7 cellular contexts compared by ENCODE assay signal in genomic region chr11:2419638-2420501, GRCh38. TPM values are rescaled to one million over a fixed set of nuclear protein-coding genes. Genes with fewer than 3 reads are reported as not detected.
A peak's percentile ranks its signal among the peaks of the same experiment; 100 is the strongest.
DNase-seq lines count a peak whose midpoint lies in the region; ATAC-seq and TF ChIP-seq lines count a peak whose summit lies in the region.

No MANE protein-coding gene starts in this region.

- H3K9me3 ChIP-seq in breast epithelium = no peaks in the 10 kb centered on the region

- H3K27ac ChIP-seq in breast epithelium = no peak overlapping the region

- no peak for TF ChIP-seq POLR2A in breast epithelium (IDR thresholded peaks at IDR 0.05)

- H3K4me3 ChIP-seq in breast epithelium = no peak overlapping the region

- no peaks in the 10 kb centered on the region for H3K36me3 ChIP-seq in breast epithelium

- peak; percentile 85 for TF ChIP-seq CTCF in GM10266 (IDR thresholded peaks at IDR 0.05; ENCODE audit: control insufficient read depth, insufficient read depth, low read depth, missing control alignments)
- TF ChIP-seq CTCF in breast epithelium (IDR thresholded peaks at IDR 0.05) = peak; percentile 68 to 80 (median 78)

- H3K4me1 ChIP-seq in breast epithelium = peaks cover 0 to 3% of the 10 kb centered on the region in 2 donors

- ATAC-seq in HG03139 (IDR thresholded peaks at IDR 0.05; ENCODE audit: unreplicated experiment) = no peak

- peaks cover 0 to 4% of the 10 kb centered on the region in 2 donors for H3K27me3 ChIP-seq in breast epithelium

- intact Hi-C loops in breast epithelium (cut with DNase I; ENCODE audit: low total_unique reads) = loop anchor here (1.0 to 5.0 kb wide), 2 partner anchors 118 to 223 kb away; partner anchors contain the start of gene TSPAN32

- DNase-seq in GM10266 (ENCODE audit: extremely low spot score) (peak; percentile 89), NCI-H1092 (lab: John Stamatoyannopoulos, UW) (peak; percentile 63), UCSD-AML1 (lab: John Stamatoyannopoulos, UW; ENCODE audit: unreplicated experiment) (peak; percentile 80), breast epithelium (ENCODE audit: low spot score in 2 of 2) (peak; percentile 64 to 71), iris pigment epithelial cell (ENCODE audit: low read depth) (peak; percentile 71)
- peak; percentile 55 for DNase-seq in stimulated activated CD4-positive, alpha-beta T cell treated with anti-CD3 and anti-CD28 coated beads, Interleukin-12 subunit alpha, Interleukin-12 subunit beta, amount 100 ng/mL, for 4 hours

RNA-seq across cellular contexts. Expression of gene TSSC4, which starts 19.3 kb away (rescaled TPM):
- 10 to 100 TPM; 36.8 to 44.9 (median 37.2) TPM for total RNA-seq in breast epithelium

RNA-seq across cellular contexts. Expression of gene TRPM5, which starts 24.4 kb away (rescaled TPM):
- not detected for total RNA-seq in breast epithelium

RNA-seq across cellular contexts. Expression of gene KCNQ1, which starts 24.9 kb away (rescaled TPM):
- 1 to 10 TPM; 3.6 to 6.2 (median 5.1) TPM for total RNA-seq in breast epithelium

RNA-seq across cellular contexts. Expression of gene CD81, which starts 42.8 kb away (rescaled TPM):
- total RNA-seq in breast epithelium = 100 to 1,000 TPM; 311 to 770 (median 330) TPM
